ENCODE assay signal across 9 cellular contexts in genomic region chr19:11480927-11481776, GRCh38. TPM values are rescaled to one million over a fixed set of nuclear protein-coding genes. Genes with fewer than 3 reads are reported as not detected.
DNase-seq lines count a peak whose midpoint lies in the region; TF ChIP-seq lines count a peak whose summit lies in the region.
"Had no signal": no experiment of that assay in that cellular context is flagged by ENCODE, and none has a peak within 500 bp of the region (broad histone marks: within the 10 kb centered on the region; RNA-seq: fewer than 3 reads in every experiment).

TSS of gene ELAVL3 (minus strand) at chr19:11481046. CDS start at chr19:11480608, 438 bp downstream.

- no peaks in the 10 kb centered on the region for H3K4me1 Mint-ChIP-seq in progenitor cell of endocrine pancreas (ENCODE audit: low read depth)

- H3K27ac ChIP-seq in neuronal stem cell (replicated peaks; ENCODE audit: low read length), result no peak within 1 kb of the TSS

- TF ChIP-seq POLR2A in erythroblast (IDR thresholded peaks at IDR 0.05; ENCODE audit: low read length) (no peak), lower leg skin (IDR thresholded peaks at IDR 0.05) (no peak)

- H3K4me3 ChIP-seq in neuronal stem cell (ENCODE audit: low read length in 2 of 2) (peak within 1 kb of the TSS in 1 of 2 donors; percentile 90), lower leg skin (ENCODE audit: low read depth, poor library complexity, severe bottlenecking) (no peak within 1 kb of the TSS)

- no peaks in the 10 kb centered on the region for H3K79me1 ChIP-seq in neuronal stem cell (ENCODE audit: low read depth, low read length)

- H2AFZ ChIP-seq in neuronal stem cell (ENCODE audit: low read length), result peak within 1 kb of the TSS; percentile 91

- H2BK5ac ChIP-seq in neuronal stem cell (ENCODE audit: low read length), result no peak within 1 kb of the TSS

- no peak within 1 kb of the TSS for H3K9ac ChIP-seq in neuronal stem cell (ENCODE audit: low read depth, low read length, poor library complexity)

- peak within 1 kb of the TSS; percentile 46 for H3K18ac ChIP-seq in neuronal stem cell (ENCODE audit: low read length)

- H3K27me3 Mint-ChIP-seq in progenitor cell of endocrine pancreas, result peaks cover 48% of the 10 kb centered on the region

- H3K4me2 ChIP-seq in neuronal stem cell (ENCODE audit: insufficient read depth, low read length, poor library complexity, severe bottlenecking), result peak within 1 kb of the TSS; percentile 38

- no peak within 1 kb of the TSS for H4K8ac ChIP-seq in neuronal stem cell (ENCODE audit: low read depth, low read length)

- no peaks in the 10 kb centered on the region for H3K9me3 Mint-ChIP-seq in progenitor cell of endocrine pancreas (ENCODE audit: low read depth)

- H4K91ac ChIP-seq in neuronal stem cell (ENCODE audit: low read depth, low read length, poor library complexity), result no peak within 1 kb of the TSS

- H2BK15ac ChIP-seq in neuronal stem cell (ENCODE audit: low read length), result no peak within 1 kb of the TSS

- peaks cover 0 to 4% of the 10 kb centered on the region in 2 donors for H3K9me3 ChIP-seq in neuronal stem cell (replicated peaks in 1 of 2; ENCODE audit: control insufficient read depth in 2 of 2, insufficient read depth in 1 of 2, low read depth in 1 of 2, low read length in 2 of 2)

- WGBS in neuronal stem cell (ENCODE audit: extremely low coverage in 2 of 2, insufficient read length in 2 of 2, insufficient replicate concordance in 1 of 2), 2 donors, result no CpG with 5 or more reads among the region's 52 CpGs
- 13 to 21% methylated on average over 13 to 32 of the region's 52 CpGs for WGBS in lower leg skin, 2 donors

- H3K36me3 ChIP-seq in neuronal stem cell (replicated peaks in 1 of 2; ENCODE audit: control insufficient read depth in 2 of 2, insufficient read depth in 2 of 2, low read length in 2 of 2), result peaks cover 0 to 30% of the 10 kb centered on the region in 2 donors

- H3K14ac ChIP-seq in neuronal stem cell (ENCODE audit: low read length), result peak within 1 kb of the TSS; percentile 73

- H2AK5ac ChIP-seq in neuronal stem cell (ENCODE audit: low read depth, low read length), result peak within 1 kb of the TSS; percentile 3

- H3K4me3 Mint-ChIP-seq in progenitor cell of endocrine pancreas (ENCODE audit: low read depth), result no peak within 1 kb of the TSS

- TF ChIP-seq CTCF in progenitor cell of endocrine pancreas (IDR thresholded peaks at IDR 0.05; ENCODE audit: unreplicated experiment) (no peak), lower leg skin (IDR thresholded peaks at IDR 0.05) (no peak)

- H3K27me3 ChIP-seq in neuronal stem cell (ENCODE audit: control insufficient read depth in 3 of 3, insufficient read depth in 3 of 3, low read depth in 1 of 3, low read length in 3 of 3), result peaks cover 0 to 41% (median 16%) of the 10 kb centered on the region in 3 experiments

- peaks cover 0 to 5% of the 10 kb centered on the region in 2 donors for H3K4me1 ChIP-seq in neuronal stem cell (ENCODE audit: control insufficient read depth in 2 of 2, insufficient read depth in 1 of 2, low read depth in 1 of 2, low read length in 2 of 2)

- DNase-seq in DMS79 (lab: John Stamatoyannopoulos, UW) (peak; percentile 39), NCI-H1436 (lab: John Stamatoyannopoulos, UW) (peak; percentile 78), anterior cingulate cortex (lab: John Stamatoyannopoulos, UW) (peak in 56 of 58 donors; percentile 21 to 83 (median 66)), neuronal stem cell (ENCODE audit: low spot score) (no peak), progenitor cell of endocrine pancreas (ENCODE audit: low spot score, unreplicated experiment) (no peak), erythroblast (lab: John Stamatoyannopoulos, UW) (no peak), lower leg skin (ENCODE audit: low spot score in 2 of 2) (no peak)
- no peak for DNase-seq in stimulated activated CD4-positive, alpha-beta T cell treated with anti-CD3 and anti-CD28 coated beads, Interleukin-1b, Interleukin-23, amount 100 ng/mL, for 48 hours

- H3K36me3 Mint-ChIP-seq in progenitor cell of endocrine pancreas (ENCODE audit: insufficient read depth), result peaks cover 8% of the 10 kb centered on the region

- H3K23ac ChIP-seq in neuronal stem cell (ENCODE audit: low read depth, low read length, poor library complexity), result peak within 1 kb of the TSS; percentile 90

- intact Hi-C loops in lower leg skin (cut with DNase I; ENCODE audit: low total_unique reads), result loop anchor here (10.0 kb wide), 1 partner anchor 196 kb away; no protein-coding TSS in a partner anchor

- no peak within 1 kb of the TSS for H2BK120ac ChIP-seq in neuronal stem cell (ENCODE audit: low read depth, low read length)

- no peak within 1 kb of the TSS for H3K4ac ChIP-seq in neuronal stem cell (ENCODE audit: low read length)

- no peak within 1 kb of the TSS for H3K27ac Mint-ChIP-seq in progenitor cell of endocrine pancreas

- no peak within 1 kb of the TSS for H2BK12ac ChIP-seq in neuronal stem cell (ENCODE audit: low read length)

RNA-seq across cellular contexts. Expression of gene ELAVL3, which starts in this region (rescaled TPM):
- polyA plus RNA-seq in neuronal stem cell (2013, experiment 1 of 2), result 0.98 TPM
- 0.86 TPM for polyA plus RNA-seq in neuronal stem cell (2013, experiment 2 of 2)
- 0.87 and 1.4 TPM in 2 replicates for total RNA-seq in progenitor cell of endocrine pancreas
- not detected for total RNA-seq in lower leg skin
- total RNA-seq: HT1080 had no signal

Comparison
In these comparisons a context has a peak if more than half of its experiments do, and no peak if none do; other contexts are left out.
1. DNase-seq: peak in DMS79 (single experiment), NCI-H1436 (single experiment) and anterior cingulate cortex (56 of 58); none in neuronal stem cell (single experiment), progenitor cell of endocrine pancreas (single experiment), stimulated activated CD4-positive, alpha-beta T cell treated with anti-CD3 and anti-CD28 coated beads, Interleukin-1b, Interleukin-23, amount 100 ng/mL, for 48 hours (single experiment), erythroblast (0 of 2) and lower leg skin (0 of 2).